9 cellular contexts compared by ENCODE assay signal in genomic region chr1:212514056-212514614, GRCh38.
DNase-seq lines count a peak whose midpoint lies in the region; ATAC-seq and TF ChIP-seq lines count a peak whose summit lies in the region.
"Had no signal": no experiment of that assay in that cellular context is flagged by ENCODE, and none has a peak within 500 bp of the region (broad histone marks: within the 10 kb centered on the region; RNA-seq: fewer than 3 reads in every experiment).

No MANE protein-coding gene starts in this region.

- peaks cover 69% of the 10 kb centered on the region for H3K27me3 Mint-ChIP-seq in CD4-positive, alpha-beta T cell

- no peaks in the 10 kb centered on the region for H3K36me3 Mint-ChIP-seq in CD4-positive, alpha-beta T cell (ENCODE audit: low read depth)

- peak in 1 of 10 experiments; percentile 7 for DNase-seq in CD4-positive, alpha-beta T cell
- DNase-seq in HT1080 (ENCODE audit: low read depth) (peak; percentile 74), astrocyte of the cerebellum (ENCODE audit: low read depth) (peak; percentile 47), lower lobe of right lung (peak; percentile 60), NOMO-1 treated with dmso at 0.1 percent for 144 hours (lab: John Stamatoyannopoulos, UW; ENCODE audit: unreplicated experiment) (no peak), mesenteric fat pad (ENCODE audit: low spot score) (no peak)

- H3K9me3 Mint-ChIP-seq in CD4-positive, alpha-beta T cell, result no peaks in the 10 kb centered on the region

- H3K27ac ChIP-seq in CD4-positive, alpha-beta T cell (ENCODE audit: low read depth, low read length), result no peak overlapping the region
- no peak overlapping the region for H3K27ac ChIP-seq in lower lobe of right lung

- H3K4me3 ChIP-seq in astrocyte of the cerebellum (ENCODE audit: low read depth, low read length), result no peak overlapping the region
- H3K4me3 ChIP-seq in lower lobe of right lung, result peak overlapping the region; percentile 36

- H3K27me3 ChIP-seq in CD4-positive, alpha-beta T cell (ENCODE audit: control insufficient read depth, insufficient read depth, low read length), result peaks cover 45% of the 10 kb centered on the region
- H3K27me3 ChIP-seq in lower lobe of right lung (ENCODE audit: low read depth), result peaks cover 40% of the 10 kb centered on the region
- H3K27me3 ChIP-seq: ascending aorta had no signal

- peaks cover 26% of the 10 kb centered on the region for H3K4me1 ChIP-seq in lower lobe of right lung

- no peak overlapping the region for H3K4me3 Mint-ChIP-seq in CD4-positive, alpha-beta T cell

- H3K27ac Mint-ChIP-seq in CD4-positive, alpha-beta T cell, result no peak overlapping the region

- intact Hi-C loops in CD4-positive, alpha-beta T cell (cut with DNase I, micrococcal nuclease), result no loop called here
- intact Hi-C loops in lower lobe of right lung (cut with DNase I), result no loop called here

- no peaks in the 10 kb centered on the region for H3K9me3 ChIP-seq in CD4-positive, alpha-beta T cell (ENCODE audit: control insufficient read depth, low read length)
- no peaks in the 10 kb centered on the region for H3K9me3 ChIP-seq in lower lobe of right lung
- H3K9me3 ChIP-seq: ascending aorta had no signal

- TF ChIP-seq CTCF in CD4-positive, alpha-beta T cell (IDR thresholded peaks at IDR 0.05), result no peak
- TF ChIP-seq CTCF in astrocyte of the cerebellum (IDR thresholded peaks at IDR 0.05; ENCODE audit: low read depth, low read length, missing control alignments) (no peak), lower lobe of right lung (IDR thresholded peaks at IDR 0.05) (no peak)

- ATAC-seq in CD4-positive, alpha-beta T cell (ENCODE audit: poor library complexity), result peak; percentile 34
- ATAC-seq in lower lobe of right lung (peak; percentile 59 to 72), GM19463 (IDR thresholded peaks at IDR 0.05; ENCODE audit: unreplicated experiment) (no peak), GM19324 (IDR thresholded peaks at IDR 0.05; ENCODE audit: low FRiP score, unreplicated experiment) (no peak)

- POLR2A ChIA-PET in CD4-positive, alpha-beta T cell (lab: Charles Lee), result interaction anchor here (0.6 kb wide), 1 partner anchor 300 kb away, joined by 3 read pairs; no protein-coding TSS in a partner anchor

- CTCF ChIA-PET in CD4-positive, alpha-beta T cell (lab: Charles Lee), result interaction anchor here (0.5 kb wide), 1 partner anchor 37 kb away, joined by 4 read pairs; no protein-coding TSS in a partner anchor

- H3K4me1 Mint-ChIP-seq in CD4-positive, alpha-beta T cell (ENCODE audit: low read depth), result no peaks in the 10 kb centered on the region

- no peaks in the 10 kb centered on the region for H3K36me3 ChIP-seq in lower lobe of right lung
- H3K36me3 ChIP-seq: ascending aorta had no signal

- in situ Hi-C loops in astrocyte of the cerebellum (cut with HindIII; ENCODE audit: low sequenced_read_pairs), result no loop called here

Comparison
In these comparisons a context has a peak if more than half of its experiments do, and no peak if none do; other contexts are left out.
1. ATAC-seq: peak in CD4-positive, alpha-beta T cell (single experiment) and lower lobe of right lung (2 of 2); none in GM19463 (single experiment) and GM19324 (single experiment).
2. DNase-seq: peak in HT1080 (single experiment), astrocyte of the cerebellum (single experiment) and lower lobe of right lung (single experiment); none in NOMO-1 treated with dmso at 0.1 percent for 144 hours (single experiment) and mesenteric fat pad (single experiment).